Comparison of ENCODE assay signal across 2 cellular contexts in genomic region chr11:86548278-86548917, GRCh38.
TF ChIP-seq lines count a peak whose summit lies in the region.

No MANE protein-coding gene starts in this region.

TF ChIP-seq in SK-N-SH, 30 proteins besides CTCF, POLR2A, EP300 and RAD21 (continued from another document):
- no peak for TF ChIP-seq YY1 (IDR thresholded peaks at IDR 0.05; ENCODE audit: low read depth)
- TF ChIP-seq NFIC (IDR thresholded peaks at IDR 0.05; ENCODE audit: borderline replicate concordance), result peak; percentile 66; the same call in 1 of the 2 replicates
- no peak for TF ChIP-seq GATA2 (CRISPR knock-in tag; IDR thresholded peaks at IDR 0.05)
- TF ChIP-seq RFX5 (IDR thresholded peaks at IDR 0.05; ENCODE audit: low read length), result no peak
- TF ChIP-seq, protein P1, sequence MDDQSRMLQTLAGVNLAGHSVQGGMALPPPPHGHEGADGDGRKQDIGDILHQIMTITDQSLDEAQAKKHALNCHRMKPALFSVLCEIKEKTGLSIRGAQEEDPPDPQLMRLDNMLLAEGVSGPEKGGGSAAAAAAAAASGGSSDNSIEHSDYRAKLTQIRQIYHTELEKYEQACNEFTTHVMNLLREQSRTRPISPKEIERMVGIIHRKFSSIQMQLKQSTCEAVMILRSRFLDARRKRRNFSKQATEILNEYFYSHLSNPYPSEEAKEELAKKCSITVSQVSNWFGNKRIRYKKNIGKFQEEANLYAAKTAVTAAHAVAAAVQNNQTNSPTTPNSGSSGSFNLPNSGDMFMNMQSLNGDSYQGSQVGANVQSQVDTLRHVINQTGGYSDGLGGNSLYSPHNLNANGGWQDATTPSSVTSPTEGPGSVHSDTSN (IDR thresholded peaks at IDR 0.05), result peak; percentile 82
- 0 out of 2 replicates have a peak, but pooled peaks have one; percentile 33 for TF ChIP-seq TEAD4 (IDR thresholded peaks at IDR 0.05; ENCODE audit: borderline replicate concordance, insufficient read depth)
- TF ChIP-seq MEF2A (IDR thresholded peaks at IDR 0.05; ENCODE audit: borderline replicate concordance, low read depth), result no peak
- peak; percentile 41 for TF ChIP-seq JUND (IDR thresholded peaks at IDR 0.05)
- no peak for TF ChIP-seq CHD2 (IDR thresholded peaks at IDR 0.05; ENCODE audit: low read length, partially characterized antibody)
- no peak for TF ChIP-seq SMC3 (IDR thresholded peaks at IDR 0.05; ENCODE audit: low read depth, low read length)
- TF ChIP-seq MXI1 (IDR thresholded peaks at IDR 0.05; ENCODE audit: low read depth, low read length), result no peak
- TF ChIP-seq FOSL2 (IDR thresholded peaks at IDR 0.05; ENCODE audit: borderline replicate concordance, low read depth), result peak; percentile 39; the same call in 1 of the 2 replicates
TF ChIP-seq in SK-N-SH: peak in this region for 6.

TF ChIP-seq in endothelial cell of umbilical vein, 7 proteins besides CTCF, POLR2A, EP300 and RAD21 (continued from another document):
- TF ChIP-seq, protein P2, sequence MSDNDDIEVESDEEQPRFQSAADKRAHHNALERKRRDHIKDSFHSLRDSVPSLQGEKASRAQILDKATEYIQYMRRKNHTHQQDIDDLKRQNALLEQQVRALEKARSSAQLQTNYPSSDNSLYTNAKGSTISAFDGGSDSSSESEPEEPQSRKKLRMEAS (IDR thresholded peaks at IDR 0.05; ENCODE audit: insufficient read depth, insufficient read length), result no peak
- no peak for TF ChIP-seq MYC (IDR thresholded peaks at IDR 0.05; ENCODE audit: low read depth, low read length)
